Comparison of ENCODE assay signal across 9 cellular contexts in the genomic region with DNA sequence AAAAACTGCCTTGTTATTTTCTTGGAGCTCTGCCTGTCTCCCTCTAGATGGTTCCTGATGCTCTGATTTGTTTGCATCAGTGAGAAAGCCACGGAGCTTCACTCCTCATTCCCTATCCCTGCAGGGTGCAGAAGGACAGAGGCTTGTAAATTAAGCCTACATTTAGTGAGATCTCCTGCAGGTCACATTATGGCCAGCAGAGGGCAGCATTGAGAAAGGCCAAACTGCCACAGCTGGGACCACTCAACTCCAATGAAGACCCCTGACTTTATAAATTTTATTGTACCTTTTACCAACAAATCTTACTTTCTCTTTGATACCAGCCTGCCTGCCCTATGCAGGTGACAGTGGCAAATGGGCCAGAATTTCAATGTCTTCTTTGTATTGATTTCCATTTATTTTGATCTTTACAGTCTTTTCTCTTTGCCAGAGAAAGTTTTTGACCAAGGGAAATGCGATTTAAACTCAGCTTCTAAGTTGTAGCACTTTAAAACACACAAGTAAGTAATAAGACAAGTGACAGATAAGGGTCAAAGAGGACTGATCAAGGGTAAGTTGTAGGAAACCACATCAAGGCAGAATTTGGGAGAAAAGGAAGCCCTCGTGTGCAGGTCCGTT.
DNase-seq lines count a peak whose midpoint lies in the region; ATAC-seq, FAIRE-seq and TF ChIP-seq lines count a peak whose summit lies in the region.
"Had no signal": no experiment of that assay in that cellular context is flagged by ENCODE, and none has a peak within 500 bp of the region (broad histone marks: within the 10 kb centered on the region; RNA-seq: fewer than 3 reads in every experiment).

No MANE protein-coding gene starts in this region.

- H3K36me3 ChIP-seq in pancreas = no peaks in the 10 kb centered on the region
- H3K36me3 ChIP-seq: BLaER1 treated with 17β-estradiol and CSF1 and Interleukin-3, amounts not matched to agents 10 nM and 100 nM had no signal

- H3K27ac ChIP-seq in pancreas = no peak overlapping the region
- H3K27ac ChIP-seq: BLaER1 treated with 17β-estradiol and CSF1 and Interleukin-3, amounts not matched to agents 10 nM and 100 nM had no signal

- WGBS in pancreas, 2 donors = 39 to 54% methylated on average over 4 of the region's 4 CpGs

- no peaks in the 10 kb centered on the region for H3K4me1 ChIP-seq in pancreas

- intact Hi-C loops in pancreas (cut with DNase I) = loop anchor here in 1 of 3 donors (10.0 kb wide), 1 partner anchor 999 kb away; no protein-coding TSS in a partner anchor

- ATAC-seq in GM21529 (IDR thresholded peaks at IDR 0.05; ENCODE audit: unreplicated experiment) (peak; percentile 78), pancreas (peak in 3 of 4 donors; percentile 62 to 73 (median 69))

- no peaks in the 10 kb centered on the region for H3K27me3 ChIP-seq in pancreas
- H3K27me3 ChIP-seq: BLaER1 treated with 17β-estradiol and CSF1 and Interleukin-3, amounts not matched to agents 10 nM and 100 nM had no signal

- FAIRE-seq in frontal cortex (lab: Jason Lieb, UNC) (no peak), pancreas (lab: Jason Lieb, UNC) (no peak)

- DNase-seq in NCI-H1105 treated with DMSO at 0.1 percent for 48 hours (lab: John Stamatoyannopoulos, UW) = peak; percentile 19
- DNase-seq in NCI-H1105 (lab: John Stamatoyannopoulos, UW) = no peak
- peak; percentile 83 for DNase-seq in activated CD8-positive, alpha-beta memory T cell treated with anti-CD3 and anti-CD28 coated beads, Interleukin-2, amount 50 U/mL, for 48 hours
- peak; percentile 3 to 14 for DNase-seq in frontal cortex (ENCODE audit: low spot score in 2 of 2)
- DNase-seq in pancreas = peak in 5 of 6 donors; percentile 5 to 83 (median 57)
- no peak for DNase-seq in DMS114 treated with DMSO at 0.1 percent for 48 hours (lab: John Stamatoyannopoulos, UW; ENCODE audit: unreplicated experiment)

- H3K9me3 ChIP-seq in pancreas = no peaks in the 10 kb centered on the region
- H3K9me3 ChIP-seq: BLaER1 treated with 17β-estradiol and CSF1 and Interleukin-3, amounts not matched to agents 10 nM and 100 nM had no signal

- TF ChIP-seq CTCF in LNCAP (IDR thresholded peaks at IDR 0.05) (peak; percentile 90), pancreas (IDR thresholded peaks at IDR 0.05) (peak; percentile 73 to 82 (median 78))

- no peak overlapping the region for H3K4me3 ChIP-seq in pancreas
- H3K4me3 ChIP-seq: BLaER1 treated with 17β-estradiol and CSF1 and Interleukin-3, amounts not matched to agents 10 nM and 100 nM had no signal

Comparison
In these comparisons a context has a peak if more than half of its experiments do, and no peak if none do; other contexts are left out.
1. DNase-seq: peak in NCI-H1105 treated with DMSO at 0.1 percent for 48 hours (single experiment), activated CD8-positive, alpha-beta memory T cell treated with anti-CD3 and anti-CD28 coated beads, Interleukin-2, amount 50 U/mL, for 48 hours (single experiment), frontal cortex (2 of 2) and pancreas (5 of 6); none in NCI-H1105 (single experiment) and DMS114 treated with DMSO at 0.1 percent for 48 hours (single experiment).